ENCODE assay signal across 2 cellular contexts in genomic region chr16:50408001-50408400, GRCh38.
A peak's percentile ranks its signal among the peaks of the same experiment; 100 is the strongest.
TF ChIP-seq lines count a peak whose summit lies in the region.

No MANE protein-coding gene starts in this region.

TF ChIP-seq in IMR-90, 13 proteins besides CTCF, POLR2A, EP300 and RAD21:
- TF ChIP-seq MXI1 (IDR thresholded peaks at IDR 0.05; ENCODE audit: borderline replicate concordance, low read depth, low read length), result no peak
- TF ChIP-seq NFE2L2 (IDR thresholded peaks at IDR 0.05; ENCODE audit: low read depth, low read length), result no peak
- no peak for TF ChIP-seq RCOR1 (IDR thresholded peaks at IDR 0.05; ENCODE audit: insufficient replicate concordance, low read length)
- no peak for TF ChIP-seq CEBPB (IDR thresholded peaks at IDR 0.05; ENCODE audit: low read depth, low read length)
- no peak for TF ChIP-seq RFX5 (IDR thresholded peaks at IDR 0.05; ENCODE audit: low read depth, low read length)
- TF ChIP-seq SMC3 (IDR thresholded peaks at IDR 0.05; ENCODE audit: low read depth, low read length), result no peak
- TF ChIP-seq FOS (IDR thresholded peaks at IDR 0.05; ENCODE audit: low read depth, low read length), result no peak
- no peak for TF ChIP-seq MAZ (IDR thresholded peaks at IDR 0.05; ENCODE audit: borderline replicate concordance, low read depth, low read length)
- TF ChIP-seq BHLHE40 (IDR thresholded peaks at IDR 0.05; ENCODE audit: low read depth, low read length), result no peak
- no peak for TF ChIP-seq MAFK (IDR thresholded peaks at IDR 0.05; ENCODE audit: low read depth, low read length)
- TF ChIP-seq ELK1 (IDR thresholded peaks at IDR 0.05; ENCODE audit: borderline replicate concordance, low read depth, low read length), result no peak

TF ChIP-seq in H1, 55 proteins besides CTCF, POLR2A, EP300 and RAD21:
- TF ChIP-seq TEAD4 (IDR thresholded peaks at IDR 0.05; ENCODE audit: low read depth, low read length) (peak; percentile 29; the same call in 1 of the 2 replicates), SAP30 (IDR thresholded peaks at IDR 0.05; ENCODE audit: insufficient read depth, insufficient replicate concordance, low read length) (no peak), YY1 (IDR thresholded peaks at IDR 0.05; ENCODE audit: low read depth, low read length) (no peak), GTF2F1 (IDR thresholded peaks at IDR 0.05; ENCODE audit: borderline replicate concordance, low read depth, low read length) (no peak)
TF ChIP-seq in H1: peak in this region for 1.
